Comparison of ENCODE assay signal across 1 cellular context in genomic region chr22:21982338-21982965, GRCh38.
TF ChIP-seq lines count a peak whose summit lies in the region.

TSS of gene TOP3B (minus strand) at chr22:21982787. CDS start at chr22:21975709, 7,078 bp downstream.

TF ChIP-seq in WTC11, 78 proteins besides CTCF, POLR2A, EP300 and RAD21 (continued from another document):
- TF ChIP-seq PREB (CRISPR knock-in tag; IDR thresholded peaks at IDR 0.05; ENCODE audit: borderline replicate concordance), result 0 out of 2 replicates have a peak, but pooled peaks have one; percentile 29
- no peak for TF ChIP-seq TEAD1 (CRISPR knock-in tag; IDR thresholded peaks at IDR 0.05)
- 0 out of 2 replicates have a peak, but pooled peaks have one; percentile 21 for TF ChIP-seq E2F1 (CRISPR knock-in tag; IDR thresholded peaks at IDR 0.05)
- TF ChIP-seq ZBTB43 (CRISPR knock-in tag; IDR thresholded peaks at IDR 0.05), result no peak
- 0 out of 2 replicates have a peak, but pooled peaks have one; percentile 35 for TF ChIP-seq JUN (CRISPR knock-in tag; IDR thresholded peaks at IDR 0.05)
- TF ChIP-seq MLX (CRISPR knock-in tag; IDR thresholded peaks at IDR 0.05), result no peak
TF ChIP-seq in WTC11: peak in this region for 23.
